ENCODE assay signal across 18 cellular contexts in the genomic region with DNA sequence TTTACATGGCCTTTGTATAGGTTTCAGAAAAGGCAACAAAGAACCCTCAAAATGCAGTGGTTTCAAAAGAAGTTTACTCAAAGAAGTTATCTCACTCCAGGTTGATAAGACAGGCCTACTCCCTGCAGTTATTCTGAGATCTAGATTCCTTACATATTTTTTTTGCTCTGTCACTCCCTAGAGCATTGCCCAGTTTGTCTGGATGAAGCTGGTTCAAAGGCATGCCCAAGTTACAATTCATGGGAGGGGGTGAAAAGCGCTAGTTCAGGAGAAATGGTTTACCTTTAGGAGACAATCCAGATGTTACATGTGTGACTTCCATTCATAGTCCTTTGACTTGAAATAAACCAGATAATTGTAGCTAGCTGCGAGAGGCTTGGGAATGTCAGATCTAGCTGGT.
"Had no signal": no experiment of that assay in that cellular context is flagged by ENCODE, and none has a peak within 500 bp of the region (broad histone marks: within the 10 kb centered on the region; RNA-seq: fewer than 3 reads in every experiment).

No MANE protein-coding gene starts in this region.

- H3K9me3 Mint-ChIP-seq: activated CD8-positive, alpha-beta T cell treated with anti-CD3 and anti-CD28 coated beads for 36 hours; activated naive CD8-positive, alpha-beta T cell treated with anti-CD3 and anti-CD28 coated beads for 36 hours; stimulated activated naive CD8-positive, alpha-beta T cell treated with anti-CD3 and anti-CD28 coated beads, Interleukin-15, Interleukin-2, amounts not matched to agents 100 ng/mL and 50 ng/mL, for 24 hours; T-cell had no signal

- H3K27ac Mint-ChIP-seq: activated CD4-positive, alpha-beta T cell treated with anti-CD3 and anti-CD28 coated beads for 36 hours; activated CD8-positive, alpha-beta T cell treated with anti-CD3 and anti-CD28 coated beads for 36 hours; activated naive CD8-positive, alpha-beta T cell treated with anti-CD3 and anti-CD28 coated beads for 36 hours; activated T-cell treated with anti-CD3 and anti-CD28 coated beads, Interleukin-2, amount 50 U/mL, for 72 hours; natural killer cell; stimulated activated naive CD8-positive, alpha-beta T cell treated with anti-CD3 and anti-CD28 coated beads, Interleukin-15, Interleukin-2, amounts not matched to agents 100 ng/mL and 50 ng/mL, for 24 hours; T-cell had no signal

- H3K4me1 Mint-ChIP-seq: activated CD4-positive, alpha-beta T cell treated with anti-CD3 and anti-CD28 coated beads for 36 hours; activated naive CD8-positive, alpha-beta T cell treated with anti-CD3 and anti-CD28 coated beads for 36 hours; natural killer cell; T-cell had no signal

- DNase-seq: activated CD4-positive, alpha-beta T cell treated with anti-CD3 and anti-CD28 coated beads for 36 hours; activated CD8-positive, alpha-beta memory T cell treated with anti-CD3 and anti-CD28 coated beads, Interleukin-2, amount 50 U/mL, for 4 hours; activated CD8-positive, alpha-beta T cell treated with anti-CD3 and anti-CD28 coated beads for 36 hours; activated gamma-delta T cell treated with Interleukin-2 at 50 U/mL for 16 hours; activated naive CD8-positive, alpha-beta T cell treated with anti-CD3 and anti-CD28 coated beads for 36 hours; activated T-cell treated with anti-CD3 and anti-CD28 coated beads, Interleukin-2, amount 50 U/mL, for 72 hours; anterior cingulate cortex; esophagus squamous epithelium; foreskin melanocyte; heart left ventricle; natural killer cell; nucleus accumbens; psoas muscle; stimulated activated CD4-positive, alpha-beta T cell treated with anti-CD3 and anti-CD28 coated beads, Interleukin-4, amount 100 ng/mL, for 1 hour; stimulated activated CD8-positive, alpha-beta memory T cell treated with anti-CD3 and anti-CD28 coated beads, Interleukin-4, amount 100 ng/mL, for 48 hours; T-cell; T1000 had no signal

- H3K36me3 Mint-ChIP-seq: activated naive CD8-positive, alpha-beta T cell treated with anti-CD3 and anti-CD28 coated beads for 36 hours; natural killer cell; T-cell had no signal

- ATAC-seq: activated CD4-positive, alpha-beta T cell treated with anti-CD3 and anti-CD28 coated beads for 36 hours; activated CD8-positive, alpha-beta T cell treated with anti-CD3 and anti-CD28 coated beads for 36 hours; activated T-cell treated with anti-CD3 and anti-CD28 coated beads, Interleukin-2, amount 50 U/mL, for 72 hours; heart left ventricle; natural killer cell; psoas muscle; T-cell had no signal

- H3K4me3 Mint-ChIP-seq: activated CD4-positive, alpha-beta T cell treated with anti-CD3 and anti-CD28 coated beads for 36 hours; activated CD8-positive, alpha-beta T cell treated with anti-CD3 and anti-CD28 coated beads for 36 hours; activated naive CD8-positive, alpha-beta T cell treated with anti-CD3 and anti-CD28 coated beads for 36 hours; activated T-cell treated with anti-CD3 and anti-CD28 coated beads, Interleukin-2, amount 50 U/mL, for 72 hours; natural killer cell; stimulated activated naive CD8-positive, alpha-beta T cell treated with anti-CD3 and anti-CD28 coated beads, Interleukin-15, Interleukin-2, amounts not matched to agents 100 ng/mL and 50 ng/mL, for 24 hours; T-cell had no signal
